Comparison of ENCODE assay signal across 7 cellular contexts in genomic region chr10:133572055-133572454, GRCh38. TPM values are rescaled to one million over a fixed set of nuclear protein-coding genes. Genes with fewer than 3 reads are reported as not detected.
"Had no signal": no experiment of that assay in that cellular context is flagged by ENCODE, and none has a peak within 500 bp of the region (broad histone marks: within the 10 kb centered on the region; RNA-seq: fewer than 3 reads in every experiment).

No MANE protein-coding gene starts in this region.

RNA-seq across cellular contexts. Expression of gene SYCE1, which starts 6.7 kb away (rescaled TPM):
- total RNA-seq: GM23248, GM23338, H1, H4, H7, H9, HFFc6 had no signal

RNA-seq across cellular contexts. Expression of gene CYP2E1, which starts 44.9 kb away (rescaled TPM):
- total RNA-seq: GM23248, H1 had no signal

RNA-seq across cellular contexts. Expression of gene FRG2B, which starts 54.5 kb away (rescaled TPM):
- total RNA-seq: GM23248, GM23338, H1, H9, HFFc6 had no signal
